ENCODE assay signal across 1 cellular context in genomic region chr4:164116286-164116685, GRCh38.
TF ChIP-seq lines count a peak whose summit lies in the region.

No MANE protein-coding gene starts in this region.

TF ChIP-seq in GM23338, 12 proteins besides CTCF, POLR2A, EP300 and RAD21 (continued from another document):
- TF ChIP-seq STAT1 (IDR thresholded peaks at IDR 0.05; ENCODE audit: unreplicated experiment) (no peak), CREB1 (CRISPR knock-in tag; IDR thresholded peaks at IDR 0.05; ENCODE audit: low read depth) (no peak), NANOG (IDR thresholded peaks at IDR 0.05; ENCODE audit: borderline replicate concordance) (no peak), JUNB (IDR thresholded peaks at IDR 0.05; ENCODE audit: unreplicated experiment) (no peak)
